In genomic region chr7:106542550-106543220, GRCh38 we compare ENCODE assay signal across 8 cellular contexts.
DNase-seq lines count a peak whose midpoint lies in the region; ATAC-seq and TF ChIP-seq lines count a peak whose summit lies in the region.

No MANE protein-coding gene starts in this region.

- H3K9me3 ChIP-seq in PC-9 (ENCODE audit: insufficient read depth, low read depth), result no peaks in the 10 kb centered on the region; the same call in 1 of the 2 replicates

- H2AFZ ChIP-seq in PC-9, result no peak overlapping the region; the same call in 1 of the 2 replicates

- H3K4me1 ChIP-seq in PC-9 (replicated peaks; ENCODE audit: insufficient read depth), result peaks cover 8% of the 10 kb centered on the region; the same call in 1 of the 2 replicates

- no peaks in the 10 kb centered on the region for H4K20me1 ChIP-seq in PC-9 (ENCODE audit: insufficient read depth)

- peak; percentile 82 for TF ChIP-seq CTCF in PC-9 (conservative IDR thresholded peaks at IDR 0.05)

- no peaks in the 10 kb centered on the region for H3K36me3 ChIP-seq in PC-9 (ENCODE audit: low read depth)

- no peaks in the 10 kb centered on the region for H3F3A ChIP-seq in PC-9 (ENCODE audit: insufficient read depth, low read depth)

- no peak overlapping the region for H3K4me3 ChIP-seq in Jurkat, Clone E6-1 (ENCODE audit: low read length)
- no peak overlapping the region for H3K4me3 ChIP-seq in PC-9

- H3K27me3 ChIP-seq in PC-9 (ENCODE audit: insufficient read depth, low read depth), result no peaks in the 10 kb centered on the region

- intact Hi-C loops in PC-9 (cut with micrococcal nuclease; ENCODE audit: unreplicated experiment), result loop anchor here (1.0 to 10.0 kb wide), 8 partner anchors 26 to 604 kb away; no protein-coding TSS in a partner anchor

- no peaks in the 10 kb centered on the region for H3K9me2 ChIP-seq in PC-9 (ENCODE audit: insufficient read depth)

- CTCF ChIA-PET in PC-9 (lab: Charles Lee), result interaction anchor here (0.5 to 2.2 kb wide), 34 partner anchors 18 to 1336 kb away, joined by 3 to 27 read pairs (median 6); partner anchors contain the start of genes CCDC71L and HBP1

- no peak overlapping the region for H3K27ac ChIP-seq in PC-9

- DNase-seq in Daoy (ENCODE audit: low read depth), result peak; percentile 76
- DNase-seq in Jurkat, Clone E6-1 (ENCODE audit: low read depth, low spot score), result peak; percentile 48
- DNase-seq in PC-9, result peak; percentile 61 to 70
- DNase-seq in amniotic stem cell (lab: John Stamatoyannopoulos, UW), result peak; percentile 77
- DNase-seq in iPS-NIHi7 (ENCODE audit: extremely low spot score), result peak; percentile 81
- DNase-seq in stimulated activated CD4-positive, alpha-beta T cell treated with anti-CD3 and anti-CD28 coated beads, Interleukin-12 subunit alpha, Interleukin-12 subunit beta, amount 100 ng/mL, for 48 hours (ENCODE audit: low read depth in 2 of 3, low spot score in 1 of 3), result peak; percentile 18 to 58 (median 35)
- DNase-seq in cerebellar nuclear complex (lab: John Stamatoyannopoulos, UW), result no peak

- ATAC-seq in GM21423 (IDR thresholded peaks at IDR 0.05; ENCODE audit: unreplicated experiment), result peak; percentile 75

- no TSS peak for BruUV-seq in PC-9 (replicated peaks; lab: Mats Ljungman, UMichigan)

- POLR2A ChIA-PET in PC-9 (lab: Charles Lee; ENCODE audit: unreplicated experiment), result interaction anchor here (0.6 to 0.7 kb wide), 8 partner anchors 80 to 869 kb away, joined by 3 to 33 read pairs (median 7); partner anchors contain the start of gene CCDC71L

- no peaks in the 10 kb centered on the region for H3K79me2 ChIP-seq in PC-9 (ENCODE audit: low read depth)

- H3K4me2 ChIP-seq in PC-9, result no peak overlapping the region

Comparison
In these comparisons a context has a peak if more than half of its experiments do, and no peak if none do; other contexts are left out.
1. DNase-seq: peak in Daoy (single experiment), Jurkat, Clone E6-1 (single experiment), PC-9 (2 of 2), amniotic stem cell (single experiment), iPS-NIHi7 (single experiment) and stimulated activated CD4-positive, alpha-beta T cell treated with anti-CD3 and anti-CD28 coated beads, Interleukin-12 subunit alpha, Interleukin-12 subunit beta, amount 100 ng/mL, for 48 hours (3 of 3); none in cerebellar nuclear complex (0 of 2).